18 cellular contexts compared by ENCODE assay signal in the genomic region with DNA sequence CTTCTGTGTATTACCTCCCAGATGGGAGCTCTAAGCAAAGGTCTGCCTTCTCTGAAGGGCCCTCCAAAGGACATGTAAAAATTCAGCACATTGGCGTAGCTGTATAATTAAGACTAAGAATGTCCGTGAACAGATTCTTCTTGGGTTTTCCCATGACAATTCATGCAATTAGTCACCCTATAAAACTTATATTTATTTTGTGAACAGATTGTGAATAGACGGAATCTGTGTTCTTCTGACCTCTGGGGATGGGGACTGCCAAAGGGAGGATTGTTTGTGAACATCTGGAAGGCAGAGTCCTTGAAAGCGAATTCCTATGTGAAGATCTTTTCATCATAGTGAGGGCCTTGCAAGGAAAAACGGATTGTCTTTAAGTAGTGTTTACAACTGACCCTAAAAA.
DNase-seq lines count a peak whose midpoint lies in the region; ATAC-seq and TF ChIP-seq lines count a peak whose summit lies in the region.
"Had no signal": no experiment of that assay in that cellular context is flagged by ENCODE, and none has a peak within 500 bp of the region (broad histone marks: within the 10 kb centered on the region; RNA-seq: fewer than 3 reads in every experiment).

No MANE protein-coding gene starts in this region.

- H3K9ac ChIP-seq in smooth muscle cell (ENCODE audit: low read depth) = peak overlapping the region; percentile 49

- no peak overlapping the region for H3K4me3 ChIP-seq in fibroblast of mammary gland (ENCODE audit: control insufficient read depth, low read depth, low read length)
- H3K4me3 ChIP-seq in smooth muscle cell = no peak overlapping the region
- H3K4me3 ChIP-seq: A549, SJCRH30 had no signal

- H3F3A ChIP-seq in smooth muscle cell (ENCODE audit: low read depth) = peaks cover 3% of the 10 kb centered on the region

- peaks cover 2% of the 10 kb centered on the region for H3K79me2 ChIP-seq in smooth muscle cell (ENCODE audit: low read depth)

- no peaks in the 10 kb centered on the region for H4K20me1 ChIP-seq in smooth muscle cell (ENCODE audit: low read depth)

- H3K36me3 ChIP-seq in smooth muscle cell (ENCODE audit: low read depth) = no peaks in the 10 kb centered on the region
- H3K36me3 ChIP-seq: SJCRH30 had no signal

- peak overlapping the region; percentile 57 for H3K4me2 ChIP-seq in smooth muscle cell
- H3K4me2 ChIP-seq: A549 had no signal

- no peaks in the 10 kb centered on the region for H3K27me3 ChIP-seq in smooth muscle cell (ENCODE audit: low read depth)
- H3K27me3 ChIP-seq: SJCRH30 had no signal

- H3K27ac ChIP-seq in smooth muscle cell (ENCODE audit: low read depth) = peak overlapping the region; percentile 87
- H3K27ac ChIP-seq: A549, SJCRH30 had no signal

- intact Hi-C loops in Right ventricle myocardium superior (cut with DNase I) (loop anchor here (10.0 kb wide), 1 partner anchor 105 kb away; no protein-coding TSS in a partner anchor), Right ventricle myocardium inferior (cut with DNase I) (loop anchor here (5.0 kb wide), 2 partner anchors 57 to 107 kb away; no protein-coding TSS in a partner anchor)

- H2AFZ ChIP-seq in smooth muscle cell (ENCODE audit: low read depth) = no peak overlapping the region

- DNase-seq in Right ventricle myocardium superior (no peak), Right ventricle myocardium inferior (ENCODE audit: missing footprints) (no peak), M059J (ENCODE audit: low read depth) (peak; percentile 58), fibroblast of mammary gland (ENCODE audit: low read depth) (peak; percentile 8), smooth muscle cell (lab: John Stamatoyannopoulos, UW; ENCODE audit: unreplicated experiment) (no peak), NCI-H1092 (lab: John Stamatoyannopoulos, UW) (no peak)
- DNase-seq: AML-193; Calu3; CD4-positive, CD25-positive, alpha-beta regulatory T cell; DMS79 treated with DMSO at 0.1 percent for 48 hours; HFFc6; NCI-H1930; NCI-H510A treated with DMSO at 0.1 percent for 48 hours; SJCRH30; SW 1271 had no signal

- ATAC-seq in Right ventricle myocardium superior (ENCODE audit: poor library complexity) (peak; percentile 29), Right ventricle myocardium inferior (no peak), HG02610 (IDR thresholded peaks at IDR 0.05; ENCODE audit: unreplicated experiment) (no peak)
- ATAC-seq in activated CD4-positive, CD25-positive, alpha-beta regulatory T cell treated with anti-CD3 and anti-CD28 coated beads, Interleukin-2, amount 50 U/mL, for 24 hours = no peak
- ATAC-seq: A549 had no signal

- no peaks in the 10 kb centered on the region for H3K9me3 ChIP-seq in smooth muscle cell (replicated peaks; ENCODE audit: low read depth)
- H3K9me3 ChIP-seq: A549, SJCRH30 had no signal

- H3K4me1 ChIP-seq in smooth muscle cell (ENCODE audit: low read depth) = peaks cover 10% of the 10 kb centered on the region
- H3K4me1 ChIP-seq: A549, SJCRH30 had no signal

- TF ChIP-seq CTCF in fibroblast of mammary gland (conservative IDR thresholded peaks at IDR 0.05; ENCODE audit: control insufficient read depth, insufficient read depth, low read depth, low read length) (no peak), smooth muscle cell (IDR thresholded peaks at IDR 0.05; ENCODE audit: borderline replicate concordance, insufficient read depth, poor library complexity, severe bottlenecking) (no peak)

- WGBS in smooth muscle cell (ENCODE audit: low lambda C conversion rate) = 25% methylated on average over 5 of the region's 5 CpGs

Comparison
In these comparisons a context has a peak if more than half of its experiments do, and no peak if none do; other contexts are left out.
1. DNase-seq: peak in M059J (single experiment) and fibroblast of mammary gland (single experiment); none in Right ventricle myocardium superior (single experiment), Right ventricle myocardium inferior (single experiment), smooth muscle cell (single experiment) and NCI-H1092 (single experiment).